ENCODE assay signal across 1 cellular context in genomic region chr11:75356613-75357012, GRCh38.
TF ChIP-seq lines count a peak whose summit lies in the region.

No MANE protein-coding gene starts in this region.

TF ChIP-seq in IMR-90, 13 proteins besides CTCF, POLR2A, EP300 and RAD21 (continued from another document):
- no peak for TF ChIP-seq USF2 (IDR thresholded peaks at IDR 0.05; ENCODE audit: low read depth, low read length)
